In genomic region chr19:46080561-46080960, GRCh38 we compare ENCODE assay signal across 17 cellular contexts. TPM values are rescaled to one million over a fixed set of nuclear protein-coding genes. Genes with fewer than 3 reads are reported as not detected.
DNase-seq lines count a peak whose midpoint lies in the region; FAIRE-seq and TF ChIP-seq lines count a peak whose summit lies in the region.
"Had no signal": no experiment of that assay in that cellular context is flagged by ENCODE, and none has a peak within 500 bp of the region (broad histone marks: within the 10 kb centered on the region; RNA-seq: fewer than 3 reads in every experiment).

No MANE protein-coding gene starts in this region.

- no peak for FAIRE-seq in HTR-8/SVneo (lab: Jason Lieb, UNC)
- FAIRE-seq: GM12878 had no signal

- peaks cover 0 to 44% of the 10 kb centered on the region in 2 donors for H3K27me3 ChIP-seq in tibial artery
- H3K27me3 ChIP-seq in thyroid gland: peaks cover 18% of the 10 kb centered on the region

- H3K4me1 ChIP-seq in tibial artery: peaks cover 0 to 10% (median 4%) of the 10 kb centered on the region in 4 donors
- H3K4me1 ChIP-seq in thyroid gland: peaks cover 5 to 6% of the 10 kb centered on the region in 2 donors
- H3K4me1 ChIP-seq: ascending aorta had no signal

- 65 to 87% methylated on average over 2 to 3 of the region's 3 CpGs for WGBS in thyroid gland, 2 donors

- H3K27ac ChIP-seq in tibial artery: no peak overlapping the region
- H3K27ac ChIP-seq in thyroid gland: no peak overlapping the region
- H3K27ac ChIP-seq: ascending aorta, esophagus squamous epithelium had no signal

- H3K36me3 ChIP-seq in tibial artery (no peaks in the 10 kb centered on the region), thyroid gland (no peaks in the 10 kb centered on the region)
- H3K36me3 ChIP-seq: ascending aorta, esophagus squamous epithelium had no signal

- in situ Hi-C loops in astrocyte of the cerebellum (cut with HindIII; ENCODE audit: low sequenced_read_pairs): no loop called here

- no peak overlapping the region for H3K4me3 ChIP-seq in astrocyte of the cerebellum (ENCODE audit: low read depth, low read length)
- H3K4me3 ChIP-seq in tibial artery: no peak overlapping the region
- no peak overlapping the region for H3K4me3 ChIP-seq in thyroid gland (replicated peaks in 1 of 3)
- H3K4me3 ChIP-seq: ascending aorta, esophagus squamous epithelium, GM12878 had no signal

- DNase-seq in AG08396 (ENCODE audit: low spot score): peak; percentile 69
- peak; percentile 49 for DNase-seq in HTR-8/SVneo (ENCODE audit: insufficient read length, low spot score)
- DNase-seq in astrocyte of the cerebellum (ENCODE audit: low read depth): peak; percentile 99
- DNase-seq in kidney glomerular epithelial cell (lab: John Stamatoyannopoulos, UW): peak; percentile 94
- DNase-seq in erythroblast (lab: John Stamatoyannopoulos, UW): no peak
- no peak for DNase-seq in tibial artery
- no peak for DNase-seq in NAMALWA (ENCODE audit: low spot score)
- no peak for DNase-seq in thyroid gland
- DNase-seq: CD4-positive, CD25-positive, alpha-beta regulatory T cell; esophagus squamous epithelium; NCI-H345; T-cell had no signal

- peaks cover 0 to 9% (median 0%) of the 10 kb centered on the region in 3 donors for H3K9me3 ChIP-seq in tibial artery
- H3K9me3 ChIP-seq in thyroid gland: no peaks in the 10 kb centered on the region

- intact Hi-C loops in tibial artery (cut with DNase I; ENCODE audit: low total_unique reads) (no loop called here), thyroid gland (cut with DNase I) (loop anchor here (2.0 to 10.0 kb wide), 2 partner anchors 104 to 184 kb away; no protein-coding TSS in a partner anchor)

- TF ChIP-seq POLR2A in erythroblast (IDR thresholded peaks at IDR 0.05; ENCODE audit: low read length) (no peak), thyroid gland (IDR thresholded peaks at IDR 0.05) (no peak)

- TF ChIP-seq CTCF in astrocyte of the cerebellum (IDR thresholded peaks at IDR 0.05; ENCODE audit: low read depth, low read length, missing control alignments): no peak
- TF ChIP-seq CTCF in tibial artery (IDR thresholded peaks at IDR 0.05): no peak
- TF ChIP-seq CTCF in thyroid gland (IDR thresholded peaks at IDR 0.05): no peak

RNA-seq across cellular contexts. Expression of gene IGFL4, which starts 39.8 kb away (rescaled TPM):
- total RNA-seq in thyroid gland: not detected
- total RNA-seq: ascending aorta; CD4-positive, CD25-positive, alpha-beta regulatory T cell; esophagus squamous epithelium; GM12878; liver; T-cell; ureter had no signal

RNA-seq across cellular contexts. Expression of gene IGFL3, which starts 43.9 kb away (rescaled TPM):
- total RNA-seq in thyroid gland: not detected
- total RNA-seq: ascending aorta; CD4-positive, CD25-positive, alpha-beta regulatory T cell; esophagus squamous epithelium; GM12878; liver; progenitor cell of endocrine pancreas; T-cell; ureter had no signal

RNA-seq across cellular contexts. Expression of gene PGLYRP1, which starts 57.7 kb away (rescaled TPM):
- total RNA-seq in thyroid gland: 1 to 10 TPM in 1 of 4 donors, not detected in 3; 2.0 TPM
- total RNA-seq: ascending aorta; CD4-positive, CD25-positive, alpha-beta regulatory T cell; esophagus squamous epithelium; GM12878; progenitor cell of endocrine pancreas; T-cell; ureter had no signal

Comparison
In these comparisons a context has a peak if more than half of its experiments do, and no peak if none do; other contexts are left out.
1. DNase-seq: peak in AG08396 (single experiment), HTR-8/SVneo (single experiment), astrocyte of the cerebellum (single experiment) and kidney glomerular epithelial cell (single experiment); none in erythroblast (0 of 2), tibial artery (0 of 2), NAMALWA (single experiment) and thyroid gland (0 of 2).